Comparison of ENCODE assay signal across 8 cellular contexts in genomic region chr17:38510424-38511125, GRCh38.
DNase-seq lines count a peak whose midpoint lies in the region; ATAC-seq and TF ChIP-seq lines count a peak whose summit lies in the region.

No MANE protein-coding gene starts in this region.

- H3K9ac ChIP-seq in neural cell (ENCODE audit: low read length) = peak overlapping the region; percentile 53

- TF ChIP-seq CTCF in fibroblast of pulmonary artery (IDR thresholded peaks at IDR 0.05; ENCODE audit: low read length, missing control alignments) (no peak), neural cell (IDR thresholded peaks at IDR 0.05; ENCODE audit: poor library complexity, severe bottlenecking) (peak; percentile 44)

- H2AFZ ChIP-seq in neural cell (ENCODE audit: low read depth, low read length) = no peak overlapping the region

- H3K9me2 ChIP-seq in neural cell (ENCODE audit: insufficient read depth, low read length) = no peaks in the 10 kb centered on the region

- H3F3A ChIP-seq in neural cell (ENCODE audit: insufficient read depth, low read length, poor library complexity, severe bottlenecking) = no peaks in the 10 kb centered on the region

- peaks cover 41 to 54% of the 10 kb centered on the region in 2 donors for H3K27me3 Mint-ChIP-seq in CD8-positive, alpha-beta memory T cell

- POLR2A ChIA-PET in CD8-positive, alpha-beta memory T cell (lab: Charles Lee) = no interaction called here

- H3K36me3 ChIP-seq in CD8-positive, alpha-beta memory T cell (ENCODE audit: insufficient read depth, low read length) = no peaks in the 10 kb centered on the region
- H3K36me3 ChIP-seq in neural cell (ENCODE audit: insufficient read depth, low read length) = no peaks in the 10 kb centered on the region

- no peak overlapping the region for H3K4me2 ChIP-seq in neural cell (ENCODE audit: low read length)

- no peak overlapping the region for H3K27ac ChIP-seq in CD8-positive, alpha-beta memory T cell (ENCODE audit: low read depth, low read length)
- H3K27ac ChIP-seq in neural cell (ENCODE audit: low read length) = no peak overlapping the region

- no peak for TF ChIP-seq RAD21 in neural cell (conservative IDR thresholded peaks at IDR 0.05)

- no peak for ATAC-seq in GM21367 (IDR thresholded peaks at IDR 0.05; ENCODE audit: unreplicated experiment)

- no peaks in the 10 kb centered on the region for H3K9me3 ChIP-seq in CD8-positive, alpha-beta memory T cell (ENCODE audit: low read length)
- no peaks in the 10 kb centered on the region for H3K9me3 ChIP-seq in neural cell (ENCODE audit: low read length)

- CTCF ChIA-PET in CD8-positive, alpha-beta memory T cell (lab: Charles Lee) = no interaction called here

- peaks cover 11% of the 10 kb centered on the region for H3K27me3 ChIP-seq in CD8-positive, alpha-beta memory T cell (ENCODE audit: insufficient read depth, low read length, poor library complexity, severe bottlenecking)
- H3K27me3 ChIP-seq in neural cell (ENCODE audit: insufficient read depth, low read depth, low read length) = peaks cover 44% of the 10 kb centered on the region

- H3K4me1 ChIP-seq in CD8-positive, alpha-beta memory T cell (ENCODE audit: insufficient read depth, low read length) = no peaks in the 10 kb centered on the region

- H3K4me3 ChIP-seq in CD8-positive, alpha-beta memory T cell (ENCODE audit: low read length) = no peak overlapping the region
- H3K4me3 ChIP-seq in fibroblast of pulmonary artery (replicated peaks; ENCODE audit: low read depth, low read length) = no peak overlapping the region
- peak overlapping the region; percentile 60 for H3K4me3 ChIP-seq in neural cell (ENCODE audit: low read length)

- H3K4me3 Mint-ChIP-seq in CD8-positive, alpha-beta memory T cell = peak overlapping the region in 4 of 7 donors; percentile 29 to 57 (median 46)

- H3K4me1 Mint-ChIP-seq in CD8-positive, alpha-beta memory T cell = peaks cover 5 to 19% (median 9%) of the 10 kb centered on the region in 3 donors

- no peak for DNase-seq in CD8-positive, alpha-beta memory T cell
- DNase-seq in NCI-H226 (peak; percentile 12), fibroblast of pulmonary artery (ENCODE audit: low read depth) (peak; percentile 41), DMS79 (lab: John Stamatoyannopoulos, UW) (no peak), NCI-H2107 treated with DMSO at 0.1 percent for 48 hours (lab: John Stamatoyannopoulos, UW; ENCODE audit: unreplicated experiment) (no peak), midbrain (lab: John Stamatoyannopoulos, UW) (no peak)

- H3K9me3 Mint-ChIP-seq in CD8-positive, alpha-beta memory T cell = no peaks in the 10 kb centered on the region

- no peaks in the 10 kb centered on the region for H3K36me3 Mint-ChIP-seq in CD8-positive, alpha-beta memory T cell

- H3K79me2 ChIP-seq in neural cell (replicated peaks; ENCODE audit: insufficient read depth, low read length) = no peaks in the 10 kb centered on the region

- no peak for TF ChIP-seq EP300 in neural cell (conservative IDR thresholded peaks at IDR 0.05; ENCODE audit: poor library complexity, severe bottlenecking)

- no peaks in the 10 kb centered on the region for H4K20me1 ChIP-seq in neural cell (ENCODE audit: insufficient read depth)

- no peak overlapping the region for H3K27ac Mint-ChIP-seq in CD8-positive, alpha-beta memory T cell

TF ChIP-seq in neural cell, 6 proteins besides CTCF, POLR2A, EP300 and RAD21:
- TF ChIP-seq MXI1 (conservative IDR thresholded peaks at IDR 0.05; ENCODE audit: poor library complexity, severe bottlenecking) (peak; percentile 31), SMC3 (conservative IDR thresholded peaks at IDR 0.05; ENCODE audit: poor library complexity) (no peak), TAF1 (IDR thresholded peaks at IDR 0.05; ENCODE audit: low read depth) (no peak), EZH2 (IDR thresholded peaks at IDR 0.05; ENCODE audit: borderline replicate concordance, insufficient read depth, low read length, poor library complexity, severe bottlenecking) (no peak), POLR2AphosphoS5 (IDR thresholded peaks at IDR 0.05) (peak; percentile 11)
- TF ChIP-seq, protein P1, sequence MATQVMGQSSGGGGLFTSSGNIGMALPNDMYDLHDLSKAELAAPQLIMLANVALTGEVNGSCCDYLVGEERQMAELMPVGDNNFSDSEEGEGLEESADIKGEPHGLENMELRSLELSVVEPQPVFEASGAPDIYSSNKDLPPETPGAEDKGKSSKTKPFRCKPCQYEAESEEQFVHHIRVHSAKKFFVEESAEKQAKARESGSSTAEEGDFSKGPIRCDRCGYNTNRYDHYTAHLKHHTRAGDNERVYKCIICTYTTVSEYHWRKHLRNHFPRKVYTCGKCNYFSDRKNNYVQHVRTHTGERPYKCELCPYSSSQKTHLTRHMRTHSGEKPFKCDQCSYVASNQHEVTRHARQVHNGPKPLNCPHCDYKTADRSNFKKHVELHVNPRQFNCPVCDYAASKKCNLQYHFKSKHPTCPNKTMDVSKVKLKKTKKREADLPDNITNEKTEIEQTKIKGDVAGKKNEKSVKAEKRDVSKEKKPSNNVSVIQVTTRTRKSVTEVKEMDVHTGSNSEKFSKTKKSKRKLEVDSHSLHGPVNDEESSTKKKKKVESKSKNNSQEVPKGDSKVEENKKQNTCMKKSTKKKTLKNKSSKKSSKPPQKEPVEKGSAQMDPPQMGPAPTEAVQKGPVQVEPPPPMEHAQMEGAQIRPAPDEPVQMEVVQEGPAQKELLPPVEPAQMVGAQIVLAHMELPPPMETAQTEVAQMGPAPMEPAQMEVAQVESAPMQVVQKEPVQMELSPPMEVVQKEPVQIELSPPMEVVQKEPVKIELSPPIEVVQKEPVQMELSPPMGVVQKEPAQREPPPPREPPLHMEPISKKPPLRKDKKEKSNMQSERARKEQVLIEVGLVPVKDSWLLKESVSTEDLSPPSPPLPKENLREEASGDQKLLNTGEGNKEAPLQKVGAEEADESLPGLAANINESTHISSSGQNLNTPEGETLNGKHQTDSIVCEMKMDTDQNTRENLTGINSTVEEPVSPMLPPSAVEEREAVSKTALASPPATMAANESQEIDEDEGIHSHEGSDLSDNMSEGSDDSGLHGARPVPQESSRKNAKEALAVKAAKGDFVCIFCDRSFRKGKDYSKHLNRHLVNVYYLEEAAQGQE (IDR thresholded peaks at IDR 0.05; ENCODE audit: borderline replicate concordance) = no peak

Comparison
In these comparisons a context has a peak if more than half of its experiments do, and no peak if none do; other contexts are left out.
1. DNase-seq: peak in NCI-H226 (single experiment) and fibroblast of pulmonary artery (single experiment); none in CD8-positive, alpha-beta memory T cell (0 of 5), DMS79 (single experiment), NCI-H2107 treated with DMSO at 0.1 percent for 48 hours (single experiment) and midbrain (single experiment).